In the genomic region with DNA sequence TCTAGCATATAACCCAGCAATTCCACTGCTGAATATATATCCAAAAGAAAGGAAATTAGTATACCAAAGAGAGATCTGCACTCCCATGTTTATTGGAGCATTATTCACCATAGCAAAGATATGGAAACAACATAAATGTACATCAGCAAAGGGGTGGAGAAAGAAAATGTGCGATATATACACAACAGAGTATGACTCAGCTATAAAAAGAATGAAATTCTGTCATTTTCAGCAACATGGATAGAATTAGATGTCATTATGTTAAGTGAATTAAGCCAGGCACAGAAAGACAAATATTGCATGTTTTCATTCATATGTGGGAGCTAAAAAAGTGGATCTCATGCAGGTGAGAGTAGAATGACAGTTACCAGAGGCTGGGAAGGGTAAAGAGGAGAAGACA, we compare ENCODE assay signal across 18 cellular contexts.
DNase-seq lines count a peak whose midpoint lies in the region; ATAC-seq, FAIRE-seq and TF ChIP-seq lines count a peak whose summit lies in the region.
"Had no signal": no experiment of that assay in that cellular context is flagged by ENCODE, and none has a peak within 500 bp of the region (broad histone marks: within the 10 kb centered on the region; RNA-seq: fewer than 3 reads in every experiment).

No MANE protein-coding gene starts in this region.

- no peaks in the 10 kb centered on the region for H3K27me3 Mint-ChIP-seq in astrocyte (ENCODE audit: low read depth, unreplicated experiment)
- H3K27me3 Mint-ChIP-seq: CD4-positive, alpha-beta memory T cell had no signal

- no peak for TF ChIP-seq CTCF in HepG2 (CRISPR knock-in tag; IDR thresholded peaks at IDR 0.05)
- no peak for TF ChIP-seq CTCF in right lobe of liver (IDR thresholded peaks at IDR 0.05)
- no peak for TF ChIP-seq CTCF in astrocyte (IDR thresholded peaks at IDR 0.05; ENCODE audit: insufficient read depth, low read depth, low read length)
- TF ChIP-seq CTCF in prostate gland (IDR thresholded peaks at IDR 0.05) = no peak

- H3K4me1 Mint-ChIP-seq in astrocyte (ENCODE audit: low read depth, unreplicated experiment) = no peaks in the 10 kb centered on the region
- H3K4me1 Mint-ChIP-seq: CD4-positive, alpha-beta memory T cell; GM23338; H9 had no signal

- H3K9me3 Mint-ChIP-seq in astrocyte (ENCODE audit: unreplicated experiment) = no peaks in the 10 kb centered on the region

- 15% methylated on average over 1 of the region's 1 CpG for WGBS in HepG2 (ENCODE audit: low lambda C conversion rate)
- 67% methylated on average over 1 of the region's 1 CpG for WGBS in right lobe of liver (ENCODE audit: insufficient coverage, low coverage, low lambda C conversion rate, missing lambda C conversion rate)
- 82% methylated on average over 1 of the region's 1 CpG for WGBS in prostate gland

- peaks cover 7% of the 10 kb centered on the region for H3K9me3 ChIP-seq in HepG2 (ENCODE audit: low read length)
- no peaks in the 10 kb centered on the region for H3K9me3 ChIP-seq in right lobe of liver
- no peaks in the 10 kb centered on the region for H3K9me3 ChIP-seq in astrocyte (ENCODE audit: insufficient read depth, low read depth, low read length)
- H3K9me3 ChIP-seq in prostate gland = no peaks in the 10 kb centered on the region

- no peak for TF ChIP-seq RAD21 in HepG2 (CRISPR knock-in tag; IDR thresholded peaks at IDR 0.05)

- TF ChIP-seq POLR2A in HepG2 (IDR thresholded peaks at IDR 0.05; ENCODE audit: insufficient read depth in 1 of 2, low read depth in 2 of 2, low read length in 2 of 2) (no peak), right lobe of liver (IDR thresholded peaks at IDR 0.05) (no peak), prostate gland (IDR thresholded peaks at IDR 0.05) (no peak)

- no peaks in the 10 kb centered on the region for H4K20me1 ChIP-seq in HepG2 (ENCODE audit: insufficient read depth, low read length)
- no peaks in the 10 kb centered on the region for H4K20me1 ChIP-seq in astrocyte (ENCODE audit: insufficient read depth, low read length)

- no peak overlapping the region for H3K27ac Mint-ChIP-seq in astrocyte (ENCODE audit: unreplicated experiment)
- H3K27ac Mint-ChIP-seq: CD4-positive, alpha-beta memory T cell; GM23338; H9 had no signal

- DNase-seq in HepG2 (ENCODE audit: low spot score) = no peak
- DNase-seq in right lobe of liver = no peak
- DNase-seq in astrocyte (ENCODE audit: low read depth) = no peak
- DNase-seq in urothelium cell line (ENCODE audit: low spot score) = no peak
- no peak for DNase-seq in prostate gland (ENCODE audit: low spot score)
- no peak for DNase-seq in T-helper 1 cell
- DNase-seq: 8988T; C1 segment of cervical spinal cord; Calu3; CD4-positive, alpha-beta memory T cell; COR-L47; DMS79; GF-D8; H9 had no signal

- H3K4me1 ChIP-seq in HepG2 (ENCODE audit: insufficient read depth, low read length) = no peaks in the 10 kb centered on the region; the same call in 1 of the 2 replicates
- H3K4me1 ChIP-seq in right lobe of liver = no peaks in the 10 kb centered on the region
- H3K4me1 ChIP-seq in astrocyte (ENCODE audit: insufficient read depth, low read length) = no peaks in the 10 kb centered on the region
- H3K4me1 ChIP-seq in prostate gland (replicated peaks) = no peaks in the 10 kb centered on the region

- H3K27me3 ChIP-seq in HepG2 (ENCODE audit: control insufficient read depth in 1 of 2, insufficient read depth in 2 of 2, low read length in 2 of 2) = no peaks in the 10 kb centered on the region
- no peaks in the 10 kb centered on the region for H3K27me3 ChIP-seq in right lobe of liver
- no peaks in the 10 kb centered on the region for H3K27me3 ChIP-seq in astrocyte (ENCODE audit: insufficient read depth, low read length)
- no peaks in the 10 kb centered on the region for H3K27me3 ChIP-seq in prostate gland (replicated peaks; ENCODE audit: insufficient read depth)

- H3K9ac ChIP-seq in HepG2 (ENCODE audit: insufficient read depth, low read depth, low read length) (no peak overlapping the region), astrocyte (ENCODE audit: low read length) (no peak overlapping the region)

- H3K27ac ChIP-seq in HepG2 (ENCODE audit: extremely low read length, insufficient read depth, low read length) = no peak overlapping the region
- no peak overlapping the region for H3K27ac ChIP-seq in right lobe of liver
- no peak overlapping the region for H3K27ac ChIP-seq in astrocyte (ENCODE audit: low read depth, low read length)
- H3K27ac ChIP-seq in prostate gland = no peak overlapping the region

- H3K79me2 ChIP-seq in HepG2 (ENCODE audit: insufficient read depth, low read length) (no peaks in the 10 kb centered on the region), astrocyte (ENCODE audit: insufficient read depth, low read length) (no peaks in the 10 kb centered on the region)

- no peak for FAIRE-seq in HepG2 (lab: Jason Lieb, UNC)
- peak; percentile 9 for FAIRE-seq in astrocyte (lab: Jason Lieb, UNC)
- FAIRE-seq in urothelium cell line (lab: Jason Lieb, UNC) = peak; percentile 74
- FAIRE-seq: GM12891, GM18507 had no signal

- H2AFZ ChIP-seq in HepG2 (ENCODE audit: low read length) (no peak overlapping the region), astrocyte (ENCODE audit: low read depth, low read length) (no peak overlapping the region)
- H2AFZ ChIP-seq: GM23338 had no signal

- CTCF ChIA-PET in HepG2 (lab: Yijun Ruan, JAX; ENCODE audit: low intra/inter-chr PET ratio, low total read pairs) = no interaction called here

- H3K36me3 Mint-ChIP-seq in astrocyte (ENCODE audit: low read depth, unreplicated experiment) = peaks cover 2% of the 10 kb centered on the region
- H3K36me3 Mint-ChIP-seq: CD4-positive, alpha-beta memory T cell had no signal

- H3K4me3 Mint-ChIP-seq in astrocyte (ENCODE audit: unreplicated experiment) = no peak overlapping the region
- H3K4me3 Mint-ChIP-seq: CD4-positive, alpha-beta memory T cell; GM23338; H9 had no signal

- H3K4me2 ChIP-seq in HepG2 (ENCODE audit: low read depth, low read length) (no peak overlapping the region), astrocyte (ENCODE audit: low read length) (no peak overlapping the region)
- H3K4me2 ChIP-seq: GM23338 had no signal

- ATAC-seq in HepG2 (no peak), right lobe of liver (no peak)
- ATAC-seq: GM23338, HCT116 had no signal

- in situ Hi-C loops in HepG2 (cut with HindIII; ENCODE audit: extremely low pct_ligation_motif_present, low pct_unique_long_range_greater_than_20kb) = no loop called here

- intact Hi-C loops in HepG2 (cut with micrococcal nuclease; ENCODE audit: unreplicated experiment) = no loop called here
- intact Hi-C loops in right lobe of liver (cut with DNase I) = no loop called here
- intact Hi-C loops in prostate gland (cut with DNase I) = no loop called here

- no TSS peak for BruUV-seq in HepG2 (replicated peaks; lab: Mats Ljungman, UMichigan)

- no peak overlapping the region for H3K4me3 ChIP-seq in HepG2 (replicated peaks in 1 of 3; ENCODE audit: insufficient read depth in 1 of 3, low read depth in 2 of 3, low read length in 3 of 3)
- no peak overlapping the region for H3K4me3 ChIP-seq in right lobe of liver
- H3K4me3 ChIP-seq in astrocyte (ENCODE audit: insufficient read depth, low read depth, low read length) = no peak overlapping the region
- H3K4me3 ChIP-seq in prostate gland = no peak overlapping the region
- H3K4me3 ChIP-seq: GM23338 had no signal

- POLR2A ChIA-PET in HepG2 (lab: Yijun Ruan, JAX) = no interaction called here

- no peak for TF ChIP-seq EP300 in HepG2 (IDR thresholded peaks at IDR 0.05; ENCODE audit: low read depth in 2 of 2, low read length in 2 of 2)
- TF ChIP-seq EP300 in HepG2 (CRISPR knock-in tag; IDR thresholded peaks at IDR 0.05; ENCODE audit: borderline replicate concordance) = no peak

- H3K36me3 ChIP-seq in HepG2 (replicated peaks in 1 of 2; ENCODE audit: control insufficient read depth in 1 of 2, insufficient read depth in 2 of 2, low read length in 2 of 2) (no peaks in the 10 kb centered on the region), right lobe of liver (no peaks in the 10 kb centered on the region), astrocyte (ENCODE audit: insufficient read depth, low read length) (no peaks in the 10 kb centered on the region), prostate gland (no peaks in the 10 kb centered on the region)

TF ChIP-seq in HepG2, 621 proteins besides CTCF, POLR2A, EP300 and RAD21:
- peak; percentile 31; the same call in 1 of the 2 replicates for TF ChIP-seq NFE2L2 (IDR thresholded peaks at IDR 0.05; ENCODE audit: low read length)
- no peak for TF ChIP-seq ZNF552 (CRISPR knock-in tag; IDR thresholded peaks at IDR 0.05; ENCODE audit: borderline replicate concordance)
